ENCODE assay signal across 1 cellular context in the genomic region with DNA sequence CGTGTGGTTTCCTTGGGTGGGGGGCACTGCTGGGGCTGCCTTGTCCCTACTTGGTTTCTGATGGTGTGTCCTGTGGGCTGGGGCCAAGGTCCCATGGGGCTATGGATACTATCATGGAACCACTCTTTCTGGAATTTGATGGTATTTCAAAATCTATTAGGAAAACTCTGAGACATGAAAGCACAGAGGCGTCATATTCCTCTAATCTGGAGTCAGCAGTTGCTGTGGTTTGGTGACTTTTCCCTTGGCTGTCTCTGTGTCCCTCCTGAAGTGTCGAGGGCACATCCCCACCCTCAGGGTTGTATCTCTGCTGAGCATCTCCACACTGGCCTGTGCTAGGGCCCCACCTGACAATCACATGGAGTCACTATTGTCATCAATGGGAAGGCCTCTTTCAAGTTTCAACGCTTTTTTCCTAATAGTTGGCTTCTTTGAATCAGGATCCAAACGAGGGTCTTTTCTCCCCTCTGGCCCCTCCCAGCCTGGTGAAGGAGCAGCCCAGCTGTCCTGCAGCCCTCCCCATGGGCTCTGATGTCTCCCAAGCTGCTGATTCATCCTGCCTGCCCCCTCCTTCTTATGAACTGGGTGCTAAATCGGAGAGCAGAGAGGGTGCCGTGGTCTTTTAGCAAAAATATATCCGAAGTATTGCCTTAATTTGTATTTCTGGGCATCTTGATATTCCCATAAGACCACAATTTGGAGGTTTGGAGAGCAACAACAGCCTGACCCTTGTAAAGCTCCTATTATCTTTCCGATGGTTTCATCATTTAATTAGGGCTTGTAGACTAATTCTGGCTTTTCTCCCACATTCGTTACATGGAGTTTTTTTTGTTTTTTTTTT.
TF ChIP-seq lines count a peak whose summit lies in the region.

No MANE protein-coding gene starts in this region.

TF ChIP-seq in K562, 482 proteins besides CTCF, POLR2A, EP300 and RAD21 (continued from another document and continues in another):
- TF ChIP-seq, protein P1, sequence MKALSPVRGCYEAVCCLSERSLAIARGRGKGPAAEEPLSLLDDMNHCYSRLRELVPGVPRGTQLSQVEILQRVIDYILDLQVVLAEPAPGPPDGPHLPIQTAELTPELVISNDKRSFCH (CRISPR knock-in tag; IDR thresholded peaks at IDR 0.05) = peak; percentile 94
- TF ChIP-seq, protein P1 (tag; IDR thresholded peaks at IDR 0.05) = peak; percentile 99
- TF ChIP-seq KDM4B (IDR thresholded peaks at IDR 0.05; ENCODE audit: borderline replicate concordance in 2 of 2, low read depth in 1 of 2) = no peak
- TF ChIP-seq BRCA1 (IDR thresholded peaks at IDR 0.05) = no peak
- 0 out of 2 replicates have a peak, but pooled peaks have one; percentile 90 for TF ChIP-seq BRCA1 (CRISPR knock-in tag; IDR thresholded peaks at IDR 0.05)
- TF ChIP-seq NCOR1 (IDR thresholded peaks at IDR 0.05) = no peak
- TF ChIP-seq CBFA2T3 (IDR thresholded peaks at IDR 0.05) = no peak
- peak; percentile 96 for TF ChIP-seq FOXK1 (CRISPR knock-in tag; IDR thresholded peaks at IDR 0.05; ENCODE audit: borderline replicate concordance)
- peak; percentile 92 for TF ChIP-seq ZNF398 (CRISPR knock-in tag; IDR thresholded peaks at IDR 0.05)
- no peak for TF ChIP-seq ATF1 (CRISPR knock-in tag; IDR thresholded peaks at IDR 0.05)
- peak; percentile 86 for TF ChIP-seq ATF1 (tag; IDR thresholded peaks at IDR 0.05)
- no peak for TF ChIP-seq CTBP1 (IDR thresholded peaks at IDR 0.05; ENCODE audit: borderline replicate concordance)
- TF ChIP-seq, protein P2, sequence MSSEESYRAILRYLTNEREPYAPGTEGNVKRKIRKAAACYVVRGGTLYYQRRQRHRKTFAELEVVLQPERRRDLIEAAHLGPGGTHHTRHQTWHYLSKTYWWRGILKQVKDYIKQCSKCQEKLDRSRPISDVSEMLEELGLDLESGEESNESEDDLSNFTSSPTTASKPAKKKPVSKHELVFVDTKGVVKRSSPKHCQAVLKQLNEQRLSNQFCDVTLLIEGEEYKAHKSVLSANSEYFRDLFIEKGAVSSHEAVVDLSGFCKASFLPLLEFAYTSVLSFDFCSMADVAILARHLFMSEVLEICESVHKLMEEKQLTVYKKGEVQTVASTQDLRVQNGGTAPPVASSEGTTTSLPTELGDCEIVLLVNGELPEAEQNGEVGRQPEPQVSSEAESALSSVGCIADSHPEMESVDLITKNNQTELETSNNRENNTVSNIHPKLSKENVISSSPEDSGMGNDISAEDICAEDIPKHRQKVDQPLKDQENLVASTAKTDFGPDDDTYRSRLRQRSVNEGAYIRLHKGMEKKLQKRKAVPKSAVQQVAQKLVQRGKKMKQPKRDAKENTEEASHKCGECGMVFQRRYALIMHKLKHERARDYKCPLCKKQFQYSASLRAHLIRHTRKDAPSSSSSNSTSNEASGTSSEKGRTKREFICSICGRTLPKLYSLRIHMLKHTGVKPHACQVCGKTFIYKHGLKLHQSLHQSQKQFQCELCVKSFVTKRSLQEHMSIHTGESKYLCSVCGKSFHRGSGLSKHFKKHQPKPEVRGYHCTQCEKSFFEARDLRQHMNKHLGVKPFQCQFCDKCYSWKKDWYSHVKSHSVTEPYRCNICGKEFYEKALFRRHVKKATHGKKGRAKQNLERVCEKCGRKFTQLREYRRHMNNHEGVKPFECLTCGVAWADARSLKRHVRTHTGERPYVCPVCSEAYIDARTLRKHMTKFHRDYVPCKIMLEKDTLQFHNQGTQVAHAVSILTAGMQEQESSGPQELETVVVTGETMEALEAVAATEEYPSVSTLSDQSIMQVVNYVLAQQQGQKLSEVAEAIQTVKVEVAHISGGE (CRISPR knock-in tag; IDR thresholded peaks at IDR 0.05) = peak in 1 of 3 experiments; percentile 86; a peak in 2 of 6 replicates
- TF ChIP-seq, protein P3, sequence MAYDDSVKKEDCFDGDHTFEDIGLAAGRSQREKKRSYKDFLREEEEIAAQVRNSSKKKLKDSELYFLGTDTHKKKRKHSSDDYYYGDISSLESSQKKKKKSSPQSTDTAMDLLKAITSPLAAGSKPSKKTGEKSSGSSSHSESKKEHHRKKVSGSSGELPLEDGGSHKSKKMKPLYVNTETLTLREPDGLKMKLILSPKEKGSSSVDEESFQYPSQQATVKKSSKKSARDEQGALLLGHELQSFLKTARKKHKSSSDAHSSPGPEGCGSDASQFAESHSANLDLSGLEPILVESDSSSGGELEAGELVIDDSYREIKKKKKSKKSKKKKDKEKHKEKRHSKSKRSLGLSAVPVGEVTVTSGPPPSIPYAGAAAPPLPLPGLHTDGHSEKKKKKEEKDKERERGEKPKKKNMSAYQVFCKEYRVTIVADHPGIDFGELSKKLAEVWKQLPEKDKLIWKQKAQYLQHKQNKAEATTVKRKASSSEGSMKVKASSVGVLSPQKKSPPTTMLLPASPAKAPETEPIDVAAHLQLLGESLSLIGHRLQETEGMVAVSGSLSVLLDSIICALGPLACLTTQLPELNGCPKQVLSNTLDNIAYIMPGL (CRISPR knock-in tag; IDR thresholded peaks at IDR 0.05) = 0 out of 2 replicates have a peak, but pooled peaks have one; percentile 35
- TF ChIP-seq, protein P4, sequence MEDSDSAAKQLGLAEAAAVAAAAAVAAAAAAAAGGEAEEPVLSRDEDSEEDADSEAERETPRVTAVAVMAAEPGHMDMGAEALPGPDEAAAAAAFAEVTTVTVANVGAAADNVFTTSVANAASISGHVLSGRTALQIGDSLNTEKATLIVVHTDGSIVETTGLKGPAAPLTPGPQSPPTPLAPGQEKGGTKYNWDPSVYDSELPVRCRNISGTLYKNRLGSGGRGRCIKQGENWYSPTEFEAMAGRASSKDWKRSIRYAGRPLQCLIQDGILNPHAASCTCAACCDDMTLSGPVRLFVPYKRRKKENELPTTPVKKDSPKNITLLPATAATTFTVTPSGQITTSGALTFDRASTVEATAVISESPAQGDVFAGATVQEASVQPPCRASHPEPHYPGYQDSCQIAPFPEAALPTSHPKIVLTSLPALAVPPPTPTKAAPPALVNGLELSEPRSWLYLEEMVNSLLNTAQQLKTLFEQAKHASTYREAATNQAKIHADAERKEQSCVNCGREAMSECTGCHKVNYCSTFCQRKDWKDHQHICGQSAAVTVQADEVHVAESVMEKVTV (CRISPR knock-in tag; IDR thresholded peaks at IDR 0.05) = peak; percentile 78
- TF ChIP-seq ZNF140 (CRISPR knock-in tag; IDR thresholded peaks at IDR 0.05) = peak; percentile 89; the same call in 1 of the 2 replicates
- peak; percentile 91 for TF ChIP-seq NR2F6 (CRISPR knock-in tag; IDR thresholded peaks at IDR 0.05)
- TF ChIP-seq TRIM24 (IDR thresholded peaks at IDR 0.05) = no peak
- TF ChIP-seq, protein P5, sequence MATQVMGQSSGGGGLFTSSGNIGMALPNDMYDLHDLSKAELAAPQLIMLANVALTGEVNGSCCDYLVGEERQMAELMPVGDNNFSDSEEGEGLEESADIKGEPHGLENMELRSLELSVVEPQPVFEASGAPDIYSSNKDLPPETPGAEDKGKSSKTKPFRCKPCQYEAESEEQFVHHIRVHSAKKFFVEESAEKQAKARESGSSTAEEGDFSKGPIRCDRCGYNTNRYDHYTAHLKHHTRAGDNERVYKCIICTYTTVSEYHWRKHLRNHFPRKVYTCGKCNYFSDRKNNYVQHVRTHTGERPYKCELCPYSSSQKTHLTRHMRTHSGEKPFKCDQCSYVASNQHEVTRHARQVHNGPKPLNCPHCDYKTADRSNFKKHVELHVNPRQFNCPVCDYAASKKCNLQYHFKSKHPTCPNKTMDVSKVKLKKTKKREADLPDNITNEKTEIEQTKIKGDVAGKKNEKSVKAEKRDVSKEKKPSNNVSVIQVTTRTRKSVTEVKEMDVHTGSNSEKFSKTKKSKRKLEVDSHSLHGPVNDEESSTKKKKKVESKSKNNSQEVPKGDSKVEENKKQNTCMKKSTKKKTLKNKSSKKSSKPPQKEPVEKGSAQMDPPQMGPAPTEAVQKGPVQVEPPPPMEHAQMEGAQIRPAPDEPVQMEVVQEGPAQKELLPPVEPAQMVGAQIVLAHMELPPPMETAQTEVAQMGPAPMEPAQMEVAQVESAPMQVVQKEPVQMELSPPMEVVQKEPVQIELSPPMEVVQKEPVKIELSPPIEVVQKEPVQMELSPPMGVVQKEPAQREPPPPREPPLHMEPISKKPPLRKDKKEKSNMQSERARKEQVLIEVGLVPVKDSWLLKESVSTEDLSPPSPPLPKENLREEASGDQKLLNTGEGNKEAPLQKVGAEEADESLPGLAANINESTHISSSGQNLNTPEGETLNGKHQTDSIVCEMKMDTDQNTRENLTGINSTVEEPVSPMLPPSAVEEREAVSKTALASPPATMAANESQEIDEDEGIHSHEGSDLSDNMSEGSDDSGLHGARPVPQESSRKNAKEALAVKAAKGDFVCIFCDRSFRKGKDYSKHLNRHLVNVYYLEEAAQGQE (CRISPR knock-in tag; IDR thresholded peaks at IDR 0.05; ENCODE audit: low read depth) = peak; percentile 92
- TF ChIP-seq HINFP (tag; conservative IDR thresholded peaks at IDR 0.05; ENCODE audit: low read depth) = peak; percentile 96
- TF ChIP-seq ZNF717 (CRISPR knock-in tag; IDR thresholded peaks at IDR 0.05) = peak; percentile 89
- no peak for TF ChIP-seq YY1 (IDR thresholded peaks at IDR 0.05; ENCODE audit: borderline replicate concordance in 1 of 3, control insufficient read depth in 1 of 3, extremely low read depth in 1 of 3, insufficient read depth in 3 of 3, insufficient read length in 1 of 3, insufficient replicate concordance in 2 of 3, low read depth in 1 of 3, low read length in 2 of 3)
- TF ChIP-seq IRF2 (CRISPR knock-in tag; IDR thresholded peaks at IDR 0.05) = no peak
- peak; percentile 100 for TF ChIP-seq ZNF197 (CRISPR knock-in tag; IDR thresholded peaks at IDR 0.05; ENCODE audit: low read depth)
- peak; percentile 92; the same call in 1 of the 2 replicates for TF ChIP-seq ZNF212 (CRISPR knock-in tag; IDR thresholded peaks at IDR 0.05)
- TF ChIP-seq SNAPC5 (CRISPR knock-in tag; IDR thresholded peaks at IDR 0.05) = peak; percentile 74
- TF ChIP-seq FIP1L1 (IDR thresholded peaks at IDR 0.05; ENCODE audit: low read depth, low read length, poor library complexity, severe bottlenecking) = no peak
- TF ChIP-seq, protein P6, sequence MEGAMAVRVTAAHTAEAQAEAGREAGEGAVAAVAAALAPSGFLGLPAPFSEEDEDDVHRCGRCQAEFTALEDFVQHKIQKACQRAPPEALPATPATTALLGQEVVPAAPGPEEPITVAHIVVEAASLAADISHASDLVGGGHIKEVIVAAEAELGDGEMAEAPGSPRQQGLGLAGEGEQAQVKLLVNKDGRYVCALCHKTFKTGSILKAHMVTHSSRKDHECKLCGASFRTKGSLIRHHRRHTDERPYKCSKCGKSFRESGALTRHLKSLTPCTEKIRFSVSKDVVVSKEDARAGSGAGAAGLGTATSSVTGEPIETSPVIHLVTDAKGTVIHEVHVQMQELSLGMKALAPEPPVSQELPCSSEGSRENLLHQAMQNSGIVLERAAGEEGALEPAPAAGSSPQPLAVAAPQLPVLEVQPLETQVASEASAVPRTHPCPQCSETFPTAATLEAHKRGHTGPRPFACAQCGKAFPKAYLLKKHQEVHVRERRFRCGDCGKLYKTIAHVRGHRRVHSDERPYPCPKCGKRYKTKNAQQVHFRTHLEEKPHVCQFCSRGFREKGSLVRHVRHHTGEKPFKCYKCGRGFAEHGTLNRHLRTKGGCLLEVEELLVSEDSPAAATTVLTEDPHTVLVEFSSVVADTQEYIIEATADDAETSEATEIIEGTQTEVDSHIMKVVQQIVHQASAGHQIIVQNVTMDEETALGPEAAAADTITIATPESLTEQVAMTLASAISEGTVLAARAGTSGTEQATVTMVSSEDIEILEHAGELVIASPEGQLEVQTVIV (CRISPR knock-in tag; IDR thresholded peaks at IDR 0.05; ENCODE audit: borderline replicate concordance) = peak; percentile 89
- no peak for TF ChIP-seq BCOR (IDR thresholded peaks at IDR 0.05)
- peak; percentile 88 for TF ChIP-seq ZNF324 (CRISPR knock-in tag; IDR thresholded peaks at IDR 0.05)
- TF ChIP-seq THRA (IDR thresholded peaks at IDR 0.05) = no peak
- peak in 1 of 2 experiments; percentile 21; a peak in 1 of 4 replicates for TF ChIP-seq FOXA3 (CRISPR knock-in tag; conservative IDR thresholded peaks at IDR 0.05 in 1 of 2, IDR thresholded peaks at IDR 0.05 in 1 of 2)
- TF ChIP-seq ZNF12 (CRISPR knock-in tag; IDR thresholded peaks at IDR 0.05) = peak; percentile 86; the same call in 1 of the 2 replicates
- no peak for TF ChIP-seq CBFA2T2 (conservative IDR thresholded peaks at IDR 0.05)
- peak; percentile 93 for TF ChIP-seq ZNF384 (IDR thresholded peaks at IDR 0.05; ENCODE audit: low read depth, low read length)
